1 cellular context compared by ENCODE assay signal in genomic region chrX:52995135-52995973, GRCh38.
TF ChIP-seq lines count a peak whose summit lies in the region.

No MANE protein-coding gene starts in this region.

TF ChIP-seq in HepG2, 621 proteins besides CTCF, POLR2A, EP300 and RAD21 (continued from another document and continues in another):
- TF ChIP-seq ZBTB40 (IDR thresholded peaks at IDR 0.05) = peak; percentile 42
- TF ChIP-seq ZBTB40 (CRISPR knock-in tag; IDR thresholded peaks at IDR 0.05) = no peak; the same call in 1 of the 2 replicates
- no peak for TF ChIP-seq SNRNP70 (IDR thresholded peaks at IDR 0.05; ENCODE audit: low read depth, low read length)
- no peak for TF ChIP-seq ZHX2 (IDR thresholded peaks at IDR 0.05; ENCODE audit: low read depth)
- TF ChIP-seq ZHX2 (CRISPR knock-in tag; IDR thresholded peaks at IDR 0.05; ENCODE audit: borderline replicate concordance) = no peak
- TF ChIP-seq HMGXB3 (CRISPR knock-in tag; IDR thresholded peaks at IDR 0.05; ENCODE audit: borderline replicate concordance) = no peak
- no peak for TF ChIP-seq ZNF17 (CRISPR knock-in tag; IDR thresholded peaks at IDR 0.05)
- no peak for TF ChIP-seq MIER3 (CRISPR knock-in tag; IDR thresholded peaks at IDR 0.05; ENCODE audit: borderline replicate concordance)
- no peak for TF ChIP-seq SP140L (CRISPR knock-in tag; IDR thresholded peaks at IDR 0.05; ENCODE audit: borderline replicate concordance)
- TF ChIP-seq ZNF614 (CRISPR knock-in tag; IDR thresholded peaks at IDR 0.05; ENCODE audit: borderline replicate concordance) = no peak
- TF ChIP-seq BHLHE40 (IDR thresholded peaks at IDR 0.05; ENCODE audit: low read length) = peak; percentile 92
- TF ChIP-seq HDAC6 (IDR thresholded peaks at IDR 0.05; ENCODE audit: low read depth, low read length) = no peak
- TF ChIP-seq MXD4 (CRISPR knock-in tag; IDR thresholded peaks at IDR 0.05) = no peak; the same call in 1 of the 2 replicates
- no peak for TF ChIP-seq ZNF567 (CRISPR knock-in tag; IDR thresholded peaks at IDR 0.05; ENCODE audit: borderline replicate concordance)
- no peak for TF ChIP-seq NFE2 (CRISPR knock-in tag; IDR thresholded peaks at IDR 0.05)
- TF ChIP-seq FOXA3 (CRISPR knock-in tag; IDR thresholded peaks at IDR 0.05) = no peak
- peak; percentile 44 for TF ChIP-seq CREM (IDR thresholded peaks at IDR 0.05)
- TF ChIP-seq CREM (CRISPR knock-in tag; IDR thresholded peaks at IDR 0.05) = no peak
- TF ChIP-seq, protein P1, sequence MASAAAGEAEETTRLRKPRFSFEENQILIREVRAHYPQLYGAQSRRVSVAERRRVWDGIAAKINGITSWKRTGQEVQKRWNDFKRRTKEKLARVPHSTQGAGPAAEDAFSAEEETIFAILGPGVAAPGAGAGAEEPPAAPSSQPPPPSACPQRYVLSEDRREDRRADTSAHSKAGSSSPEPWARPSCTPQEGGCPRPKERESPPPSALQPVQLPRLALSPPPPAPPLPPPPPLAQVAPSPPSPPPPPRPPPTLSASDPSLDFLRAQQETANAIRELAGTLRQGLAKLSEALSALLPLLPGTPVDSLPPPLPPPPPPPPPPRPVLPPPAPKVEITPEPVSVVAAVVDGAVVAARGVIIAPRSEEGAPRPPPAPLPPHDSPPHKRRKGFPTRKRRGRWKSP (CRISPR knock-in tag; IDR thresholded peaks at IDR 0.05) = peak; percentile 63; the same call in 1 of the 2 replicates
- no peak for TF ChIP-seq JUND (CRISPR knock-in tag; IDR thresholded peaks at IDR 0.05)
- no peak for TF ChIP-seq ZNF639 (CRISPR knock-in tag; conservative IDR thresholded peaks at IDR 0.05)
- TF ChIP-seq RFXANK (CRISPR knock-in tag; IDR thresholded peaks at IDR 0.05) = no peak
- no peak for TF ChIP-seq SOX13 (IDR thresholded peaks at IDR 0.05)
- TF ChIP-seq SOX13 (CRISPR knock-in tag; conservative IDR thresholded peaks at IDR 0.05 in 1 of 2, IDR thresholded peaks at IDR 0.05 in 1 of 2) = no peak
- peak; percentile 39; the same call in 1 of the 2 replicates for TF ChIP-seq CHD2 (IDR thresholded peaks at IDR 0.05; ENCODE audit: low read depth, low read length)
- peak; percentile 69; the same call in 1 of the 2 replicates for TF ChIP-seq KMT2B (CRISPR knock-in tag; IDR thresholded peaks at IDR 0.05)
- TF ChIP-seq CREB1 (IDR thresholded peaks at IDR 0.05) = no peak
- peak; percentile 78 for TF ChIP-seq CREB1 (CRISPR knock-in tag; IDR thresholded peaks at IDR 0.05)
- no peak; the same call in 1 of the 2 replicates for TF ChIP-seq MED1 (CRISPR knock-in tag; IDR thresholded peaks at IDR 0.05)
- TF ChIP-seq ZNF225 (CRISPR knock-in tag; IDR thresholded peaks at IDR 0.05) = no peak
- no peak for TF ChIP-seq FLYWCH1 (CRISPR knock-in tag; IDR thresholded peaks at IDR 0.05)
- TF ChIP-seq PHF5A (CRISPR knock-in tag; IDR thresholded peaks at IDR 0.05; ENCODE audit: low read depth, unreplicated experiment) = no peak
- no peak for TF ChIP-seq ZNF788 (CRISPR knock-in tag; IDR thresholded peaks at IDR 0.05; ENCODE audit: borderline replicate concordance)
